Comparison of ENCODE assay signal across 2 cellular contexts in the genomic region with DNA sequence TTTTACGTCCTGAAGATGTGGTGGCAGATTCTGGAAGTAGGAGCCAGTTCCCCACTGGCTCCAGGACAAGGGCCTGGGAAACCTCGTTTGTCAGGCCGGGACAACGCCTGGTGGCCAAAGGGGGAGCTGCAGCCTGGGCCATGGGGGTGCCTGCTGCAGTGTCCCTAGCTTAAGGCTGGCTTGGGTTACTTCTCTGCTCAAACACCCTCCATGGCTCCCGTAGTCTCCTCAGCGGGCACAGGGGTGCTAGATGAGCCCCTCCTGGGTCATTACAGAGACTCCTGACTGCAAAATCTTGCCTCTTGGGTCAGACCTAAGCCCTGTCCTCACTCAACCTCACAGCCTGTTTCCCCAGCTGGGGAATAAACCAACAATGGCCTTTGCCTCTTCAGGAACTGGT.
TF ChIP-seq lines count a peak whose summit lies in the region.

No MANE protein-coding gene starts in this region.

TF ChIP-seq in IMR-90, 13 proteins besides CTCF, POLR2A, EP300 and RAD21:
- TF ChIP-seq SMC3 (IDR thresholded peaks at IDR 0.05; ENCODE audit: low read depth, low read length) (peak; percentile 27; the same call in 1 of the 2 replicates), NFE2L2 (IDR thresholded peaks at IDR 0.05; ENCODE audit: low read depth, low read length) (no peak)

TF ChIP-seq in K562, 482 proteins besides CTCF, POLR2A, EP300 and RAD21:
- TF ChIP-seq ELF4 (CRISPR knock-in tag; IDR thresholded peaks at IDR 0.05) (no peak), RBM39 (optimal IDR thresholded peaks at IDR 0.05; ENCODE audit: low read depth, low read length) (no peak), ZFP36 (IDR thresholded peaks at IDR 0.05; ENCODE audit: low read depth, low read length, partially characterized antibody) (peak; percentile 64), ZNF740 (CRISPR knock-in tag; IDR thresholded peaks at IDR 0.05) (0 out of 2 replicates have a peak, but pooled peaks have one; percentile 15), ZNF740 (tag; IDR thresholded peaks at IDR 0.05) (peak in 1 of 2 experiments; percentile 69; a peak in 2 of 4 replicates), KDM1A (IDR thresholded peaks at IDR 0.05) (peak in 1 of 2 experiments; percentile 61; a peak in 2 of 4 replicates), RBM25 (IDR thresholded peaks at IDR 0.05; ENCODE audit: low read depth, low read length, severe bottlenecking) (peak; percentile 38), STAG1 (CRISPR knock-in tag; IDR thresholded peaks at IDR 0.05; ENCODE audit: borderline replicate concordance) (peak; percentile 52; the same call in 1 of the 2 replicates), SMC3 (conservative IDR thresholded peaks at IDR 0.05; ENCODE audit: insufficient read depth, low read depth, low read length) (no peak)
TF ChIP-seq in K562: peak in this region for 5.
